Comparison of ENCODE assay signal across 18 cellular contexts in genomic region chr16:51839697-51840462, GRCh38.
DNase-seq lines count a peak whose midpoint lies in the region; ATAC-seq and TF ChIP-seq lines count a peak whose summit lies in the region.
"Had no signal": no experiment of that assay in that cellular context is flagged by ENCODE, and none has a peak within 500 bp of the region (broad histone marks: within the 10 kb centered on the region; RNA-seq: fewer than 3 reads in every experiment).

No MANE protein-coding gene starts in this region.

- no peak overlapping the region for H3K27ac ChIP-seq in breast epithelium
- H3K27ac ChIP-seq in RWPE2 (ENCODE audit: poor library complexity, severe bottlenecking): no peak overlapping the region
- no peak overlapping the region for H3K27ac ChIP-seq in foreskin keratinocyte
- no peak overlapping the region for H3K27ac ChIP-seq in SK-N-SH (ENCODE audit: low read depth in 2 of 2, low read length in 1 of 2)
- H3K27ac ChIP-seq: epithelial cell of prostate, hepatocyte had no signal

- POLR2A ChIA-PET in MCF 10A (lab: Yijun Ruan, JAX) (no interaction called here), SK-N-SH (lab: Yijun Ruan, JAX) (no interaction called here)

- peaks cover 14% of the 10 kb centered on the region for H3K4me1 Mint-ChIP-seq in MCF 10A (ENCODE audit: insufficient read depth, unreplicated experiment)
- no peaks in the 10 kb centered on the region for H3K4me1 Mint-ChIP-seq in activated naive CD4-positive, alpha-beta T cell treated with anti-CD3 and anti-CD28 coated beads for 36 hours (ENCODE audit: low read depth)
- H3K4me1 Mint-ChIP-seq: activated naive CD8-positive, alpha-beta T cell treated with anti-CD3 and anti-CD28 coated beads, Interleukin-2, amount 10 ng/mL, durations not matched to agents 7 days and 5 days; natural killer cell; T-cell had no signal

- no peaks in the 10 kb centered on the region for H4K20me1 ChIP-seq in SK-N-SH (ENCODE audit: insufficient read depth)

- H3K4me1 ChIP-seq in breast epithelium (no peaks in the 10 kb centered on the region), RWPE2 (ENCODE audit: insufficient read depth, poor library complexity, severe bottlenecking) (no peaks in the 10 kb centered on the region), foreskin keratinocyte (no peaks in the 10 kb centered on the region), SK-N-SH (ENCODE audit: control insufficient read depth in 1 of 2, insufficient read depth in 2 of 2, low read depth in 1 of 2, low read length in 1 of 2) (no peaks in the 10 kb centered on the region)

- H3K4me3 ChIP-seq in breast epithelium (no peak overlapping the region), RWPE2 (ENCODE audit: severe bottlenecking) (no peak overlapping the region), SK-N-SH (ENCODE audit: low read depth in 2 of 2, low read length in 1 of 2) (no peak overlapping the region)
- H3K4me3 ChIP-seq: hepatocyte had no signal

- no peaks in the 10 kb centered on the region for H3F3A ChIP-seq in SK-N-SH (replicated peaks; ENCODE audit: insufficient read depth)

- TF ChIP-seq POLR2A in breast epithelium (IDR thresholded peaks at IDR 0.05): no peak

- WGBS in SK-N-SH (ENCODE audit: low lambda C conversion rate): 33% methylated on average over 1 of the region's 1 CpG

- peak; percentile 58 for ATAC-seq in RWPE2 (ENCODE audit: low read depth)
- ATAC-seq in foreskin keratinocyte: peak; percentile 38
- ATAC-seq: left ventricle myocardium superior, natural killer cell, T-cell had no signal

- TF ChIP-seq EP300 in SK-N-SH (IDR thresholded peaks at IDR 0.05; ENCODE audit: borderline replicate concordance in 1 of 2, low read depth in 1 of 2, low read length in 1 of 2): no peak

- no peak overlapping the region for H2AFZ ChIP-seq in SK-N-SH (ENCODE audit: low read depth)
- H2AFZ ChIP-seq: hepatocyte had no signal

- H3K36me3 Mint-ChIP-seq in MCF 10A (ENCODE audit: insufficient read depth, unreplicated experiment): no peaks in the 10 kb centered on the region
- H3K36me3 Mint-ChIP-seq in activated naive CD4-positive, alpha-beta T cell treated with anti-CD3 and anti-CD28 coated beads for 36 hours (ENCODE audit: low read depth): no peaks in the 10 kb centered on the region
- H3K36me3 Mint-ChIP-seq: activated naive CD8-positive, alpha-beta T cell treated with anti-CD3 and anti-CD28 coated beads, Interleukin-2, amount 10 ng/mL, durations not matched to agents 7 days and 5 days; natural killer cell; T-cell had no signal

- CTCF ChIA-PET in MCF 10A (lab: Yijun Ruan, JAX): interaction anchor here (0.7 kb wide), 1 partner anchor 539 kb away, joined by 3 read pairs; no protein-coding TSS in a partner anchor
- CTCF ChIA-PET in activated naive CD4-positive, alpha-beta T cell treated with anti-CD3 and anti-CD28 coated beads for 36 hours (lab: Charles Lee): no interaction called here
- CTCF ChIA-PET in SK-N-SH (lab: Yijun Ruan, JAX): interaction anchor here (1.0 to 1.2 kb wide), 2 partner anchors 11 to 22 kb away, joined by 3 read pairs; no protein-coding TSS in a partner anchor

- H3K9me2 ChIP-seq in SK-N-SH: no peaks in the 10 kb centered on the region

- peaks cover 7% of the 10 kb centered on the region for H3K9me3 Mint-ChIP-seq in MCF 10A (ENCODE audit: unreplicated experiment)
- peaks cover 4% of the 10 kb centered on the region for H3K9me3 Mint-ChIP-seq in activated naive CD4-positive, alpha-beta T cell treated with anti-CD3 and anti-CD28 coated beads for 36 hours
- H3K9me3 Mint-ChIP-seq: type B pancreatic cell had no signal

- H3K27ac Mint-ChIP-seq in MCF 10A (ENCODE audit: low read depth, unreplicated experiment): no peak overlapping the region
- H3K27ac Mint-ChIP-seq in activated naive CD4-positive, alpha-beta T cell treated with anti-CD3 and anti-CD28 coated beads for 36 hours: no peak overlapping the region
- H3K27ac Mint-ChIP-seq: activated naive CD8-positive, alpha-beta T cell treated with anti-CD3 and anti-CD28 coated beads, Interleukin-2, amount 10 ng/mL, durations not matched to agents 7 days and 5 days; natural killer cell; T-cell; type B pancreatic cell had no signal

- H3K9me3 ChIP-seq in breast epithelium (no peaks in the 10 kb centered on the region), RWPE2 (ENCODE audit: severe bottlenecking) (no peaks in the 10 kb centered on the region), SK-N-SH (no peaks in the 10 kb centered on the region)

- TF ChIP-seq CTCF in MCF 10A (IDR thresholded peaks at IDR 0.05; ENCODE audit: unreplicated experiment) (no peak), breast epithelium (IDR thresholded peaks at IDR 0.05) (no peak), RWPE2 (IDR thresholded peaks at IDR 0.05; ENCODE audit: poor library complexity, severe bottlenecking) (no peak), foreskin keratinocyte (conservative IDR thresholded peaks at IDR 0.05) (no peak), SK-N-SH (IDR thresholded peaks at IDR 0.05) (no peak)

- no TSS peak for BruUV-seq in MCF 10A (replicated peaks; lab: Mats Ljungman, UMichigan)

- no peaks in the 10 kb centered on the region for H3K79me2 ChIP-seq in SK-N-SH (ENCODE audit: insufficient read depth)
- H3K79me2 ChIP-seq: hepatocyte had no signal

- H3K4me2 ChIP-seq in SK-N-SH: no peak overlapping the region
- H3K4me2 ChIP-seq: hepatocyte had no signal

- H3K9ac ChIP-seq in SK-N-SH: no peak overlapping the region

- TF ChIP-seq RAD21 in SK-N-SH (IDR thresholded peaks at IDR 0.05; ENCODE audit: low read length): no peak

- H3K27me3 Mint-ChIP-seq in MCF 10A (ENCODE audit: insufficient read depth, unreplicated experiment): no peaks in the 10 kb centered on the region
- H3K27me3 Mint-ChIP-seq in activated naive CD4-positive, alpha-beta T cell treated with anti-CD3 and anti-CD28 coated beads for 36 hours (ENCODE audit: low read depth): no peaks in the 10 kb centered on the region
- H3K27me3 Mint-ChIP-seq: activated naive CD8-positive, alpha-beta T cell treated with anti-CD3 and anti-CD28 coated beads, Interleukin-2, amount 10 ng/mL, durations not matched to agents 7 days and 5 days; T-cell had no signal

- H3K36me3 ChIP-seq in breast epithelium (no peaks in the 10 kb centered on the region), RWPE2 (ENCODE audit: low read depth) (no peaks in the 10 kb centered on the region), SK-N-SH (replicated peaks in 1 of 2; ENCODE audit: control insufficient read depth in 1 of 2, insufficient read depth in 2 of 2, low read length in 1 of 2) (no peaks in the 10 kb centered on the region)

- no peaks in the 10 kb centered on the region for H3K27me3 ChIP-seq in breast epithelium
- H3K27me3 ChIP-seq in RWPE2 (ENCODE audit: insufficient read depth, poor library complexity, severe bottlenecking): no peaks in the 10 kb centered on the region
- H3K27me3 ChIP-seq in foreskin keratinocyte: peaks cover 4% of the 10 kb centered on the region
- H3K27me3 ChIP-seq in SK-N-SH (ENCODE audit: insufficient read depth): no peaks in the 10 kb centered on the region
- H3K27me3 ChIP-seq: hepatocyte had no signal

- DNase-seq in MCF 10A (ENCODE audit: unreplicated experiment) (peak; percentile 80), breast epithelium (ENCODE audit: low spot score in 2 of 2) (no peak), RWPE2 (ENCODE audit: low spot score) (no peak), foreskin keratinocyte (peak; percentile 9 to 58), SK-N-SH (no peak)
- DNase-seq in activated naive CD4-positive, alpha-beta T cell treated with anti-CD3 and anti-CD28 coated beads for 36 hours: no peak
- no peak for DNase-seq in stimulated activated CD4-positive, alpha-beta T cell treated with anti-CD3 and anti-CD28 coated beads, Interleukin-4, amount 100 ng/mL, for 4 hours
- DNase-seq in activated CD4-positive, alpha-beta T cell treated with anti-CD3 and anti-CD28 coated beads for 48 hours: no peak
- DNase-seq: activated CD4-positive, alpha-beta T cell treated with anti-CD3 and anti-CD28 coated beads for 4 hours; activated naive CD8-positive, alpha-beta T cell treated with anti-CD3 and anti-CD28 coated beads, Interleukin-2, amount 10 ng/mL, durations not matched to agents 7 days and 5 days; left ventricle myocardium superior; natural killer cell; NCI-H1436 treated with DMSO at 0.1 percent for 48 hours; NCI-H446; T-cell had no signal

- no peak overlapping the region for H3K4me3 Mint-ChIP-seq in MCF 10A (ENCODE audit: unreplicated experiment)
- no peak overlapping the region for H3K4me3 Mint-ChIP-seq in activated naive CD4-positive, alpha-beta T cell treated with anti-CD3 and anti-CD28 coated beads for 36 hours
- H3K4me3 Mint-ChIP-seq: activated naive CD8-positive, alpha-beta T cell treated with anti-CD3 and anti-CD28 coated beads, Interleukin-2, amount 10 ng/mL, durations not matched to agents 7 days and 5 days; natural killer cell; T-cell; type B pancreatic cell had no signal

- intact Hi-C loops in MCF 10A (cut with micrococcal nuclease) (no loop called here), breast epithelium (cut with DNase I; ENCODE audit: low total_unique reads) (loop anchor here (2.0 kb wide), 1 partner anchor 61 kb away; no protein-coding TSS in a partner anchor)
- intact Hi-C loops in activated naive CD4-positive, alpha-beta T cell treated with anti-CD3 and anti-CD28 coated beads for 36 hours (cut with micrococcal nuclease): no loop called here

TF ChIP-seq in SK-N-SH, 30 proteins besides CTCF, POLR2A, EP300 and RAD21:
- TF ChIP-seq RFX5 (IDR thresholded peaks at IDR 0.05; ENCODE audit: low read length) (no peak), NRF1 (IDR thresholded peaks at IDR 0.05; ENCODE audit: low read depth, low read length) (no peak), FOSL2 (IDR thresholded peaks at IDR 0.05; ENCODE audit: borderline replicate concordance, low read depth) (no peak), YY1 (IDR thresholded peaks at IDR 0.05; ENCODE audit: low read depth) (no peak)

Comparison
In these comparisons a context has a peak if more than half of its experiments do, and no peak if none do; other contexts are left out.
1. DNase-seq: peak in MCF 10A (single experiment) and foreskin keratinocyte (2 of 2); none in breast epithelium (0 of 2), RWPE2 (single experiment), activated naive CD4-positive, alpha-beta T cell treated with anti-CD3 and anti-CD28 coated beads for 36 hours (single experiment), stimulated activated CD4-positive, alpha-beta T cell treated with anti-CD3 and anti-CD28 coated beads, Interleukin-4, amount 100 ng/mL, for 4 hours (0 of 2), activated CD4-positive, alpha-beta T cell treated with anti-CD3 and anti-CD28 coated beads for 48 hours (single experiment) and SK-N-SH (single experiment).